16 cellular contexts compared by ENCODE assay signal in the genomic region with DNA sequence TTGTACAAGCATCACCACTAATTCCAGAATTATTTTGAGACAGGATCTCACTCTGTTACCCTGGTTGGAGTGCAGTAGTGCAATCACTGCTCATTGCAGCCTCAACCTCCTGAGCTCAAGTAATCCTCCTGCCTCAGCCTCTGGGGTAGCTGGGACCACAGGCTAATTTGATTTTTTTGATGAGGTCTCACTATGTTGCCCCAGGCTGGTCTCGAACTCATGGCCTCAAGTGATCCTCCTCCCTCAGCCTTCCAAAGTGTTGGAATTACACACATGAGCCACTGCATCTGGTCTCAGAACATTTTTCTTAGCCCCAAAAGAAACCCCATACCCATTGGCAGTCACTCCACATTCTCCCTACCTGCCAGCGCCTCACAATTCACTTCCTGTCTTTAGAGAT. TPM values are rescaled to one million over a fixed set of nuclear protein-coding genes. Genes with fewer than 3 reads are reported as not detected.
A peak's percentile ranks its signal among the peaks of the same experiment; 100 is the strongest.
DNase-seq lines count a peak whose midpoint lies in the region; ATAC-seq and TF ChIP-seq lines count a peak whose summit lies in the region.
"Had no signal": no experiment of that assay in that cellular context is flagged by ENCODE, and none has a peak within 500 bp of the region (broad histone marks: within the 10 kb centered on the region; RNA-seq: fewer than 3 reads in every experiment).

No MANE protein-coding gene starts in this region.

- TF ChIP-seq CTCF in CD8-positive, alpha-beta T cell (IDR thresholded peaks at IDR 0.05): no peak
- TF ChIP-seq CTCF in Loucy (conservative IDR thresholded peaks at IDR 0.05; ENCODE audit: low read length) (no peak), endothelial cell (IDR thresholded peaks at IDR 0.05; ENCODE audit: unreplicated experiment) (no peak), thoracic aorta (IDR thresholded peaks at IDR 0.05) (no peak)

- no peaks in the 10 kb centered on the region; the same call in 1 of the 2 replicates for H3F3A ChIP-seq in Loucy (ENCODE audit: low read depth)

- H3K4me3 ChIP-seq in CD8-positive, alpha-beta T cell (ENCODE audit: low read depth, low read length): no peak overlapping the region
- H3K4me3 ChIP-seq in Loucy (ENCODE audit: low read length, poor library complexity, severe bottlenecking) (no peak overlapping the region), thoracic aorta (no peak overlapping the region)

- H3K4me2 ChIP-seq in Loucy (ENCODE audit: low read depth, low read length, poor library complexity, severe bottlenecking): no peak overlapping the region

- no peak overlapping the region for H2AFZ ChIP-seq in Loucy (ENCODE audit: low read length)

- H3K27ac Mint-ChIP-seq in CD8-positive, alpha-beta T cell: peak overlapping the region; percentile 28
- H3K27ac Mint-ChIP-seq in endothelial cell (ENCODE audit: unreplicated experiment): peak overlapping the region; percentile 83
- H3K27ac Mint-ChIP-seq: CD4-positive, alpha-beta memory T cell; H9 had no signal

- no peak overlapping the region for H3K4me3 Mint-ChIP-seq in CD8-positive, alpha-beta T cell
- H3K4me3 Mint-ChIP-seq in endothelial cell (ENCODE audit: unreplicated experiment): peak overlapping the region; percentile 51
- H3K4me3 Mint-ChIP-seq: CD4-positive, alpha-beta memory T cell; H9 had no signal

- no peak overlapping the region for H3K27ac ChIP-seq in CD8-positive, alpha-beta T cell (ENCODE audit: low read depth, low read length)
- H3K27ac ChIP-seq in thoracic aorta: peak overlapping the region; percentile 44 to 94
- H3K27ac ChIP-seq: C4-2B, HL-60 had no signal

- intact Hi-C loops in CD8-positive, alpha-beta T cell (cut with DNase I, micrococcal nuclease): loop anchor here (5.0 to 10.0 kb wide), 4 partner anchors 495 to 1385 kb away; a partner anchor contains a TSS

- peaks cover 20% of the 10 kb centered on the region for H3K36me3 Mint-ChIP-seq in CD8-positive, alpha-beta T cell
- peaks cover 11% of the 10 kb centered on the region for H3K36me3 Mint-ChIP-seq in endothelial cell (ENCODE audit: low read depth, unreplicated experiment)

- peaks cover 16% of the 10 kb centered on the region for H3K4me1 ChIP-seq in CD8-positive, alpha-beta T cell (ENCODE audit: insufficient read depth, low read length)
- H3K4me1 ChIP-seq in Loucy (ENCODE audit: insufficient read depth, low read length, poor library complexity, severe bottlenecking) (peaks cover 50% of the 10 kb centered on the region), thoracic aorta (ENCODE audit: control insufficient read depth in 1 of 2, low read depth in 2 of 2) (peaks cover 16 to 46% of the 10 kb centered on the region in 2 donors)
- H3K4me1 ChIP-seq: BE2C had no signal

- no peak for DNase-seq in CD8-positive, alpha-beta T cell
- DNase-seq in endothelial cell (ENCODE audit: low spot score) (no peak), thoracic aorta (ENCODE audit: low spot score) (no peak), AML-193 (lab: John Stamatoyannopoulos, UW) (no peak), NCI-H510A (lab: John Stamatoyannopoulos, UW) (no peak)
- DNase-seq in activated CD8-positive, alpha-beta memory T cell treated with anti-CD3 and anti-CD28 coated beads for 24 hours: no peak
- DNase-seq: BE2C; CD4-positive, alpha-beta memory T cell; COR-L47; DND-41; GDM1; GOT3; H9 had no signal

- peaks cover 14% of the 10 kb centered on the region for H3K79me2 ChIP-seq in Loucy (ENCODE audit: insufficient read depth, low read length)

- H3K9me3 ChIP-seq in CD8-positive, alpha-beta T cell (ENCODE audit: low read length): no peaks in the 10 kb centered on the region
- H3K9me3 ChIP-seq in Loucy (ENCODE audit: insufficient read depth, low read depth, low read length) (no peaks in the 10 kb centered on the region), thoracic aorta (no peaks in the 10 kb centered on the region)
- H3K9me3 ChIP-seq: BE2C had no signal

- CTCF ChIA-PET in CD8-positive, alpha-beta T cell (lab: Charles Lee): interaction anchor here (1.4 kb wide), 1 partner anchor 11 kb away, joined by 3 read pairs; no protein-coding TSS in a partner anchor

- H3K9me3 Mint-ChIP-seq in CD8-positive, alpha-beta T cell: peaks cover 2% of the 10 kb centered on the region
- no peaks in the 10 kb centered on the region for H3K9me3 Mint-ChIP-seq in endothelial cell (ENCODE audit: unreplicated experiment)

- POLR2A ChIA-PET in CD8-positive, alpha-beta T cell (lab: Charles Lee): no interaction called here

- H4K20me1 ChIP-seq in Loucy (ENCODE audit: insufficient read depth, low read length, poor library complexity, severe bottlenecking): no peaks in the 10 kb centered on the region

- H3K9me2 ChIP-seq in Loucy (replicated peaks; ENCODE audit: low read depth, low read length): no peaks in the 10 kb centered on the region; the same call in 1 of the 2 replicates

- ATAC-seq in CD8-positive, alpha-beta T cell: no peak
- no peak for ATAC-seq in thoracic aorta (ENCODE audit: insufficient number of reproducible peaks, low FRiP score, low read depth)

- H3K4me1 Mint-ChIP-seq in CD8-positive, alpha-beta T cell (ENCODE audit: low read depth): peaks cover 26% of the 10 kb centered on the region
- peaks cover 55% of the 10 kb centered on the region for H3K4me1 Mint-ChIP-seq in endothelial cell (ENCODE audit: unreplicated experiment)

- no peaks in the 10 kb centered on the region for H3K36me3 ChIP-seq in CD8-positive, alpha-beta T cell (ENCODE audit: insufficient read depth, low read length)
- H3K36me3 ChIP-seq in Loucy (ENCODE audit: insufficient read depth, low read length) (peaks cover 7% of the 10 kb centered on the region; the same call in 1 of the 2 replicates), thoracic aorta (no peaks in the 10 kb centered on the region)

- peak overlapping the region; percentile 16 for H3K9ac ChIP-seq in Loucy (ENCODE audit: low read depth, low read length, poor library complexity, severe bottlenecking)

- H3K27me3 ChIP-seq in CD8-positive, alpha-beta T cell (ENCODE audit: insufficient read depth, low read length): no peaks in the 10 kb centered on the region
- H3K27me3 ChIP-seq in Loucy (ENCODE audit: insufficient read depth, low read length, poor library complexity, severe bottlenecking): no peaks in the 10 kb centered on the region
- H3K27me3 ChIP-seq in thoracic aorta (replicated peaks; ENCODE audit: insufficient read depth): no peaks in the 10 kb centered on the region
- H3K27me3 ChIP-seq: BE2C had no signal

- no peaks in the 10 kb centered on the region for H3K27me3 Mint-ChIP-seq in CD8-positive, alpha-beta T cell (ENCODE audit: low read depth)
- H3K27me3 Mint-ChIP-seq in endothelial cell (ENCODE audit: unreplicated experiment): peaks cover 6% of the 10 kb centered on the region
- H3K27me3 Mint-ChIP-seq: CD4-positive, alpha-beta memory T cell had no signal

RNA-seq across cellular contexts. Expression of a gene that starts 3.5 kb away (rescaled TPM):
- 1 to 10 TPM; 5.5 to 5.9 TPM for total RNA-seq in CD8-positive, alpha-beta T cell
- total RNA-seq in endothelial cell (ENCODE audit: unreplicated experiment) (49.4 TPM), thoracic aorta (100 to 1,000 TPM; 123 to 268 TPM)

RNA-seq across cellular contexts. Expression of a gene that starts 25.8 kb away (rescaled TPM):
- total RNA-seq in CD8-positive, alpha-beta T cell: 1 to 10 TPM; 5.3 to 5.7 TPM
- total RNA-seq in endothelial cell (ENCODE audit: unreplicated experiment) (6.3 TPM), thoracic aorta (10 to 100 TPM in 1 of 2 donors, 1 to 10 TPM in 1; 1.6 to 18.3 TPM)

RNA-seq across cellular contexts. Expression of a gene that starts 26.0 kb away (rescaled TPM):
- under 1 TPM; 0.49 to 0.75 TPM for total RNA-seq in CD8-positive, alpha-beta T cell
- total RNA-seq in endothelial cell (ENCODE audit: unreplicated experiment): 9.0 TPM
- total RNA-seq in thoracic aorta: 1 to 10 TPM; 5.1 to 8.8 TPM
